Comparison of ENCODE assay signal across 8 cellular contexts in the genomic region with DNA sequence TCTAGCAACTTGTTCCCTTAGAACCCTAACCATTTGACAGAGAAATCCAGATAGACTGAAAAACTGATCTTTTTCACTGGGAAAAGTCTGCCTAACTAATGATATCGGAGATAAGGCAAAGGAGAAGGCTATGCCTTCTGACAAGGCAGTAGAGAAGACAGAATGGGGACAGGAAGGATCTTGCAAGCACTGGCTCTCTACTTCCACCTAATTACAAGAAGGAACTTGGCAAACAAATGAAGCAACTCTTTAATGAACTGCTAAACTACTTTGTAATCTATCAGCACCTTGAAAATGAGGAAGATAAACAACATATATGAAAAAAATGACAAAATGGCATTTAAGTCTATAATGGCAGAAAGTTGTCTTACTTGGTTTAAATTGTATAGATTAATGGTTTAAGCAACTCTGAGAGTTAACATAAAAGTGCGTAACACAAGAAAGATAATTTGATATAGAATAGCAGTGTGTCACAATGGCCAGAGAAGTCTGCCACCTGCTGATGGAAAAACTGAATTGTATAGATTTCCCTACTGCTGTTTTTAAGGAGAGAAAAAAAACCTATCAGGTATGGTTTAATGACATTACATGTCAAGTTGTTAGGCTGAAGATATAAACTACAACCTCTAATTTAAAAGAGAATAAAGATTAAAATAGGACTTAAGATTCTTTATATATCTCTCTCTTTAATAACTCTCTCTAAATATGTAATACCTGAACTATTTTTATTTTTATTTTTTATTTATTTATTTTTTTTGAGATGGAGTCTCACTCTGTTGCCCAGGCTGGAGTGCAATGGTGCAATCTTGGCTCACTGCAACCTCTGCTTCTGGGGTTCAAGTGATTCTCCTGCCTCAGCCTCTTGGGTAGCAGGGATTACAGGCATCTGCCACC. TPM values are rescaled to one million over a fixed set of nuclear protein-coding genes. Genes with fewer than 3 reads are reported as not detected.
DNase-seq lines count a peak whose midpoint lies in the region; ATAC-seq and TF ChIP-seq lines count a peak whose summit lies in the region.

No MANE protein-coding gene starts in this region.

- H3K27ac ChIP-seq in neuronal stem cell (replicated peaks; ENCODE audit: low read length), result no peak overlapping the region

- no peak overlapping the region for H3K23ac ChIP-seq in neuronal stem cell (ENCODE audit: low read depth, low read length, poor library complexity)

- peak; percentile 66 for ATAC-seq in GM19395 (IDR thresholded peaks at IDR 0.05; ENCODE audit: unreplicated experiment)
- ATAC-seq in mucosa of descending colon, result peak; percentile 87

- CTCF ChIA-PET in Calu3 (lab: Charles Lee), result no interaction called here

- BruUV-seq in Calu3 (replicated peaks; lab: Mats Ljungman, UMichigan), result no TSS peak

- TF ChIP-seq CTCF in Calu3 (IDR thresholded peaks at IDR 0.05; ENCODE audit: unreplicated experiment) (peak; percentile 68), mucosa of descending colon (IDR thresholded peaks at IDR 0.05) (peak; percentile 31)

- no peak overlapping the region for H2BK12ac ChIP-seq in neuronal stem cell (ENCODE audit: low read length)

- H3K36me3 Mint-ChIP-seq in Calu3 (ENCODE audit: insufficient read depth, unreplicated experiment), result no peaks in the 10 kb centered on the region

- H3K9me3 ChIP-seq in endocrine pancreas (ENCODE audit: control insufficient read depth, low read length) (no peaks in the 10 kb centered on the region), mucosa of descending colon (no peaks in the 10 kb centered on the region), neuronal stem cell (replicated peaks in 1 of 2; ENCODE audit: control insufficient read depth in 2 of 2, insufficient read depth in 1 of 2, low read depth in 1 of 2, low read length in 2 of 2) (peaks cover 0 to 3% of the 10 kb centered on the region in 2 donors)

- H2BK120ac ChIP-seq in neuronal stem cell (ENCODE audit: low read depth, low read length), result no peak overlapping the region

- H3K36me3 ChIP-seq in endocrine pancreas (ENCODE audit: control insufficient read depth, insufficient read depth, low read length), result no peaks in the 10 kb centered on the region
- H3K36me3 ChIP-seq in mucosa of descending colon (ENCODE audit: low read depth), result no peaks in the 10 kb centered on the region
- H3K36me3 ChIP-seq in neuronal stem cell (replicated peaks in 1 of 2; ENCODE audit: control insufficient read depth in 2 of 2, insufficient read depth in 2 of 2, low read length in 2 of 2), result peaks cover 0 to 8% of the 10 kb centered on the region in 2 donors

- no peak overlapping the region for H2AK5ac ChIP-seq in neuronal stem cell (ENCODE audit: low read depth, low read length)

- H3K79me1 ChIP-seq in neuronal stem cell (ENCODE audit: low read depth, low read length), result peaks cover 3% of the 10 kb centered on the region

- H3K4me3 ChIP-seq in endocrine pancreas (ENCODE audit: control insufficient read depth, insufficient read depth, low read length), result peak overlapping the region; percentile 67
- no peak overlapping the region for H3K4me3 ChIP-seq in mucosa of descending colon
- H3K4me3 ChIP-seq in neuronal stem cell (ENCODE audit: low read length in 2 of 2), result no peak overlapping the region

- H3K14ac ChIP-seq in neuronal stem cell (ENCODE audit: low read length), result no peak overlapping the region

- H3K18ac ChIP-seq in neuronal stem cell (ENCODE audit: low read length), result no peak overlapping the region

- no peak overlapping the region for H3K4ac ChIP-seq in neuronal stem cell (ENCODE audit: low read length)

- no peak overlapping the region for H3K4me2 ChIP-seq in neuronal stem cell (ENCODE audit: insufficient read depth, low read length, poor library complexity, severe bottlenecking)

- no peak overlapping the region for H2BK5ac ChIP-seq in neuronal stem cell (ENCODE audit: low read length)

- DNase-seq in Calu3, result peak; percentile 47
- peak; percentile 52 for DNase-seq in LHCN-M2 (ENCODE audit: low read depth)
- DNase-seq in SIG-M5 (lab: John Stamatoyannopoulos, UW), result peak; percentile 48
- peak in 1 of 3 donors; percentile 82 for DNase-seq in mucosa of descending colon
- no peak for DNase-seq in middle frontal gyrus (ENCODE audit: extremely low spot score, low spot score)
- no peak for DNase-seq in neuronal stem cell (ENCODE audit: low spot score)

- intact Hi-C loops in Calu3 (cut with micrococcal nuclease; ENCODE audit: unreplicated experiment), result loop anchor here (1.0 to 10.0 kb wide), 3 partner anchors 162 to 286 kb away; no protein-coding TSS in a partner anchor
- intact Hi-C loops in mucosa of descending colon (cut with DNase I, micrococcal nuclease), result no loop called here

- WGBS in neuronal stem cell (ENCODE audit: extremely low coverage in 2 of 2, insufficient read length in 2 of 2, insufficient replicate concordance in 1 of 2), 2 donors, result no CpG with 5 or more reads among the region's 2 CpGs

- H4K91ac ChIP-seq in neuronal stem cell (ENCODE audit: low read depth, low read length, poor library complexity), result no peak overlapping the region

- H3K4me1 ChIP-seq in endocrine pancreas (ENCODE audit: control insufficient read depth, insufficient read depth, low read length), result peaks cover 22% of the 10 kb centered on the region
- peaks cover 24% of the 10 kb centered on the region for H3K4me1 ChIP-seq in mucosa of descending colon (ENCODE audit: low read depth)
- H3K4me1 ChIP-seq in neuronal stem cell (ENCODE audit: control insufficient read depth in 2 of 2, insufficient read depth in 1 of 2, low read depth in 1 of 2, low read length in 2 of 2), result no peaks in the 10 kb centered on the region

- H2AFZ ChIP-seq in neuronal stem cell (ENCODE audit: low read length), result no peak overlapping the region

- H3K27me3 ChIP-seq in endocrine pancreas (ENCODE audit: control insufficient read depth, insufficient read depth, low read length), result no peaks in the 10 kb centered on the region
- no peaks in the 10 kb centered on the region for H3K27me3 ChIP-seq in neuronal stem cell (ENCODE audit: control insufficient read depth in 3 of 3, insufficient read depth in 3 of 3, low read depth in 1 of 3, low read length in 3 of 3)

- H3K4me1 Mint-ChIP-seq in Calu3 (ENCODE audit: low read depth, unreplicated experiment), result peaks cover 17% of the 10 kb centered on the region

- H3K9ac ChIP-seq in endocrine pancreas (ENCODE audit: control insufficient read depth, insufficient read depth, low read length) (peak overlapping the region; percentile 41), neuronal stem cell (ENCODE audit: low read depth, low read length, poor library complexity) (no peak overlapping the region)

- no peak overlapping the region for H3K4me3 Mint-ChIP-seq in Calu3 (ENCODE audit: low read depth, unreplicated experiment)

- no peaks in the 10 kb centered on the region for H3K9me3 Mint-ChIP-seq in Calu3 (ENCODE audit: low read depth, unreplicated experiment)

- no peak overlapping the region for H4K8ac ChIP-seq in neuronal stem cell (ENCODE audit: low read depth, low read length)

- H2BK15ac ChIP-seq in neuronal stem cell (ENCODE audit: low read length), result no peak overlapping the region

- no peaks in the 10 kb centered on the region for H3K27me3 Mint-ChIP-seq in Calu3 (ENCODE audit: unreplicated experiment)

- no peak overlapping the region for H3K27ac Mint-ChIP-seq in Calu3 (ENCODE audit: unreplicated experiment)

RNA-seq across cellular contexts. Expression of a gene that starts 11.9 kb away (rescaled TPM):
- total RNA-seq in Calu3 (2022) (77.7 and 127 TPM in 2 replicates), LHCN-M2 (2014; rRNA removed) (35.9 and 40.1 TPM in 2 replicates), mucosa of descending colon (100 to 1,000 TPM in 1 of 3 donors, 10 to 100 TPM in 2; 62.1 to 107 (median 93.8) TPM)
- polyA plus RNA-seq in LHCN-M2 (2012), result 12.2 TPM
- 34.4 TPM for polyA plus RNA-seq in neuronal stem cell (2013, experiment 1 of 2)
- 35.9 TPM for polyA plus RNA-seq in neuronal stem cell (2013, experiment 2 of 2)

RNA-seq across cellular contexts. Expression of a gene that starts 58.5 kb away (rescaled TPM):
- total RNA-seq in Calu3 (2022) (30.9 and 37.2 TPM in 2 replicates), LHCN-M2 (2014; rRNA removed) (12.7 and 18.5 TPM in 2 replicates), mucosa of descending colon (10 to 100 TPM; 10.8 to 12.2 (median 11.5) TPM)
- 30.0 TPM for polyA plus RNA-seq in LHCN-M2 (2012)
- 34.9 TPM for polyA plus RNA-seq in neuronal stem cell (2013, experiment 1 of 2)
- polyA plus RNA-seq in neuronal stem cell (2013, experiment 2 of 2), result 34.5 TPM

Comparison
In these comparisons a context has a peak if more than half of its experiments do, and no peak if none do; other contexts are left out.
1. DNase-seq: peak in Calu3 (single experiment), LHCN-M2 (single experiment) and SIG-M5 (single experiment); none in middle frontal gyrus (single experiment) and neuronal stem cell (single experiment).